ENCODE assay signal across 21 cellular contexts in the genomic region with DNA sequence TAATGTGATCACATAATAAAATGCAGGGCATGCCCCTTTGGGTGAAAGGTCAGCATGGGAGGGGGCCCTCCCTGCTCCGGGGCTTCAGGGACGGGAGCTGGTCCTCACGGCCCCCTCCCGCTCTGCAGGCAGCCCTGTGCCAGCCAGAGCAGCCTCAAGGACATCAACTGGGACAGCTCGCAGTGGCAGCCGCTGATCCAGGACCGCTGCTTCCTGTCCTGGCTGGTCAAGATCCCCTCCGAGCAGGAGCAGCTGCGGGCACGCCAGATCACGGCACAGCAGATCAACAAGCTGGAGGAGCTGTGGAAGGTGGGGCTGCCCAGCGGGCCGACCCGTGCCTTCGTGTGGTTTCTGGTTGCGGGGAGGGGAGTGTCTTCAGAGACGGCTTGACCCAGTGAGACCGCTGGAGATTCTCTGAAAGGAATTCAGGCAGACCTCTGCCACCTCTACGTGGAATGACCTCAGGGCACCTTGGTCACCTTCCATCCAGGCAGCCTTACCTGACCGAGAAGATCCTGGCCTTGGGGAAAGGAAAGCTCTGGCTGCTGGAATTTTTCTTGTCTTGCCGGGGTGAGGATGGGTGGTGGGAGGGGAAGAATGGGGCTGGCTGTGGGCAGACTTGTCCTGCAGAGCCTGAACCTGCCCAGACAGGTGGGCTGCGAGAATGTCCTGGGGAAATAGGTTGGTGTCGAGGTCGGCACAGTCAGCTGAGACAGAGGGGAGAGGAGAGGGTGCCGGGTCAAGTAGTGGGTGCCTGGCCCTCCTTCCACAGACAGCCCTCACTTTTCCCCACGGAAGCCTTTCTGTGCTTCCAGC. TPM values are rescaled to one million over a fixed set of nuclear protein-coding genes. Genes with fewer than 3 reads are reported as not detected.
DNase-seq lines count a peak whose midpoint lies in the region; ATAC-seq, FAIRE-seq and TF ChIP-seq lines count a peak whose summit lies in the region.
"Had no signal": no experiment of that assay in that cellular context is flagged by ENCODE, and none has a peak within 500 bp of the region (broad histone marks: within the 10 kb centered on the region; RNA-seq: fewer than 3 reads in every experiment).

No MANE protein-coding gene starts in this region.

- no peak overlapping the region for H3K27ac ChIP-seq in RWPE2 (ENCODE audit: poor library complexity, severe bottlenecking)
- peak overlapping the region; percentile 88 for H3K27ac ChIP-seq in caudate nucleus (ENCODE audit: low read depth, low read length)
- H3K27ac ChIP-seq in stomach = peak overlapping the region in 4 of 5 donors; percentile 71 to 81 (median 77)

- peaks cover 31% of the 10 kb centered on the region for H3K4me1 Mint-ChIP-seq in memory B cell
- H3K4me1 Mint-ChIP-seq in activated CD4-positive, alpha-beta T cell treated with anti-CD3 and anti-CD28 coated beads, Interleukin-2, amount 10 ng/mL, durations not matched to agents 24 days and 14 days = peaks cover 24% of the 10 kb centered on the region
- H3K4me1 Mint-ChIP-seq in activated CD8-positive, alpha-beta T cell treated with anti-CD3 and anti-CD28 coated beads, Interleukin-2, amount 10 ng/mL, durations not matched to agents 7 days and 5 days (ENCODE audit: low read depth) = peaks cover 39% of the 10 kb centered on the region

- no peak for FAIRE-seq in HTR-8/SVneo (lab: Jason Lieb, UNC)
- FAIRE-seq: frontal cortex, small intestine had no signal

- no peak for TF ChIP-seq POLR2A in stomach (IDR thresholded peaks at IDR 0.05)

- H3K27me3 ChIP-seq in RWPE2 (ENCODE audit: insufficient read depth, poor library complexity, severe bottlenecking) (no peaks in the 10 kb centered on the region), stomach (no peaks in the 10 kb centered on the region)

- intact Hi-C loops in stomach (cut with DNase I; ENCODE audit: low total_unique reads) = no loop called here
- intact Hi-C loops in activated CD4-positive, alpha-beta T cell treated with anti-CD3 and anti-CD28 coated beads, Interleukin-2, amount 10 ng/mL, durations not matched to agents 24 days and 14 days (cut with micrococcal nuclease) = no loop called here

- no peaks in the 10 kb centered on the region for H3K9me3 Mint-ChIP-seq in memory B cell
- H3K9me3 Mint-ChIP-seq in activated CD4-positive, alpha-beta T cell treated with anti-CD3 and anti-CD28 coated beads, Interleukin-2, amount 10 ng/mL, durations not matched to agents 24 days and 14 days = no peaks in the 10 kb centered on the region
- H3K9me3 Mint-ChIP-seq in activated CD8-positive, alpha-beta T cell treated with anti-CD3 and anti-CD28 coated beads, Interleukin-2, amount 10 ng/mL, durations not matched to agents 7 days and 5 days (ENCODE audit: insufficient read depth) = no peaks in the 10 kb centered on the region
- H3K9me3 Mint-ChIP-seq: activated T-helper 1 cell treated with anti-CD3 and anti-CD28 coated beads, Interleukin-12 subunit alpha, Interleukin-12 subunit beta, Interleukin-2, Interleukin-4 antibody, amounts not matched to agents 30 ng/mL and 10 ng/mL and 1 ng/mL, durations not matched to agents 14 hours and 24 hours and 36 hours; T-helper 1 cell treated with Interleukin-12 subunit alpha and Interleukin-12 subunit beta and Interleukin-4 antibody, amounts not matched to agents 30 μg/mL and 1 μg/mL, for 36 hours had no signal

- peak overlapping the region; percentile 84 for H3K27ac Mint-ChIP-seq in memory B cell
- H3K27ac Mint-ChIP-seq in activated CD4-positive, alpha-beta T cell treated with anti-CD3 and anti-CD28 coated beads, Interleukin-2, amount 10 ng/mL, durations not matched to agents 24 days and 14 days = no peak overlapping the region
- no peak overlapping the region for H3K27ac Mint-ChIP-seq in activated CD8-positive, alpha-beta T cell treated with anti-CD3 and anti-CD28 coated beads, Interleukin-2, amount 10 ng/mL, durations not matched to agents 7 days and 5 days
- H3K27ac Mint-ChIP-seq: activated T-helper 1 cell treated with anti-CD3 and anti-CD28 coated beads, Interleukin-12 subunit alpha, Interleukin-12 subunit beta, Interleukin-2, Interleukin-4 antibody, amounts not matched to agents 30 ng/mL and 10 ng/mL and 1 ng/mL, durations not matched to agents 14 hours and 24 hours and 36 hours; T-helper 1 cell treated with Interleukin-12 subunit alpha and Interleukin-12 subunit beta and Interleukin-4 antibody, amounts not matched to agents 30 μg/mL and 1 μg/mL, for 36 hours had no signal

- peaks cover 19% of the 10 kb centered on the region for H3K4me1 ChIP-seq in RWPE2 (ENCODE audit: insufficient read depth, poor library complexity, severe bottlenecking)
- peaks cover 33 to 52% (median 50%) of the 10 kb centered on the region in 4 donors for H3K4me1 ChIP-seq in stomach
- H3K4me1 ChIP-seq: HAP-1 had no signal

- ATAC-seq in RWPE2 (ENCODE audit: low read depth) (no peak), memory B cell (ENCODE audit: low read depth) (no peak), HG03039 (IDR thresholded peaks at IDR 0.05; ENCODE audit: unreplicated experiment) (no peak)
- no peak for ATAC-seq in activated CD8-positive, alpha-beta T cell treated with anti-CD3 and anti-CD28 coated beads, Interleukin-2, amount 10 ng/mL, durations not matched to agents 7 days and 5 days
- ATAC-seq: Panc1 had no signal

- CTCF ChIA-PET in activated CD8-positive, alpha-beta T cell treated with anti-CD3 and anti-CD28 coated beads, Interleukin-2, amount 10 ng/mL, durations not matched to agents 7 days and 5 days (lab: Charles Lee) = no interaction called here

- peaks cover 18% of the 10 kb centered on the region for H3K36me3 Mint-ChIP-seq in memory B cell
- peaks cover 62% of the 10 kb centered on the region for H3K36me3 Mint-ChIP-seq in activated CD4-positive, alpha-beta T cell treated with anti-CD3 and anti-CD28 coated beads, Interleukin-2, amount 10 ng/mL, durations not matched to agents 24 days and 14 days (ENCODE audit: low read depth)
- H3K36me3 Mint-ChIP-seq in activated CD8-positive, alpha-beta T cell treated with anti-CD3 and anti-CD28 coated beads, Interleukin-2, amount 10 ng/mL, durations not matched to agents 7 days and 5 days (ENCODE audit: low read depth) = peaks cover 67% of the 10 kb centered on the region

- no peaks in the 10 kb centered on the region for H3K27me3 Mint-ChIP-seq in memory B cell
- no peaks in the 10 kb centered on the region for H3K27me3 Mint-ChIP-seq in activated CD4-positive, alpha-beta T cell treated with anti-CD3 and anti-CD28 coated beads, Interleukin-2, amount 10 ng/mL, durations not matched to agents 24 days and 14 days
- H3K27me3 Mint-ChIP-seq in activated CD8-positive, alpha-beta T cell treated with anti-CD3 and anti-CD28 coated beads, Interleukin-2, amount 10 ng/mL, durations not matched to agents 7 days and 5 days (ENCODE audit: low read depth) = no peaks in the 10 kb centered on the region

- H3K4me3 Mint-ChIP-seq in memory B cell = no peak overlapping the region
- no peak overlapping the region for H3K4me3 Mint-ChIP-seq in activated CD4-positive, alpha-beta T cell treated with anti-CD3 and anti-CD28 coated beads, Interleukin-2, amount 10 ng/mL, durations not matched to agents 24 days and 14 days
- no peak overlapping the region for H3K4me3 Mint-ChIP-seq in activated CD8-positive, alpha-beta T cell treated with anti-CD3 and anti-CD28 coated beads, Interleukin-2, amount 10 ng/mL, durations not matched to agents 7 days and 5 days
- H3K4me3 Mint-ChIP-seq: activated T-helper 1 cell treated with anti-CD3 and anti-CD28 coated beads, Interleukin-12 subunit alpha, Interleukin-12 subunit beta, Interleukin-2, Interleukin-4 antibody, amounts not matched to agents 30 ng/mL and 10 ng/mL and 1 ng/mL, durations not matched to agents 14 hours and 24 hours and 36 hours; T-helper 1 cell treated with Interleukin-12 subunit alpha and Interleukin-12 subunit beta and Interleukin-4 antibody, amounts not matched to agents 30 μg/mL and 1 μg/mL, for 36 hours had no signal

- no peaks in the 10 kb centered on the region for H3K9me3 ChIP-seq in RWPE2 (ENCODE audit: severe bottlenecking)
- no peaks in the 10 kb centered on the region for H3K9me3 ChIP-seq in stomach
- H3K9me3 ChIP-seq: HAP-1 had no signal

- TF ChIP-seq EP300 in stomach (IDR thresholded peaks at IDR 0.05) = no peak

- H3K36me3 ChIP-seq in RWPE2 (ENCODE audit: low read depth) = peaks cover 87% of the 10 kb centered on the region
- H3K36me3 ChIP-seq in stomach = peaks cover 68 to 88% (median 78%) of the 10 kb centered on the region in 4 donors

- POLR2A ChIA-PET in activated CD8-positive, alpha-beta T cell treated with anti-CD3 and anti-CD28 coated beads, Interleukin-2, amount 10 ng/mL, durations not matched to agents 7 days and 5 days (lab: Charles Lee) = interaction anchor here (0.7 to 0.9 kb wide), 2 partner anchors 22 to 262 kb away, joined by 3 read pairs; a partner anchor contains a TSS

- no peak for TF ChIP-seq CTCF in RWPE2 (IDR thresholded peaks at IDR 0.05; ENCODE audit: poor library complexity, severe bottlenecking)
- TF ChIP-seq CTCF in stomach (IDR thresholded peaks at IDR 0.05) = no peak

- peak; percentile 56 for DNase-seq in RWPE2 (ENCODE audit: low spot score)
- DNase-seq in caudate nucleus (lab: John Stamatoyannopoulos, UW) = no peak
- DNase-seq in memory B cell (ENCODE audit: low spot score in 2 of 2) = no peak
- DNase-seq in stomach = no peak
- no peak for DNase-seq in HTR-8/SVneo (ENCODE audit: insufficient read length, low spot score)
- DNase-seq in activated CD4-positive, alpha-beta T cell treated with anti-CD3 and anti-CD28 coated beads, Interleukin-2, amount 10 ng/mL, durations not matched to agents 24 days and 14 days = no peak
- DNase-seq in activated CD8-positive, alpha-beta T cell treated with anti-CD3 and anti-CD28 coated beads, Interleukin-2, amount 10 ng/mL, durations not matched to agents 7 days and 5 days = no peak
- DNase-seq: activated CD4-positive, alpha-beta T cell treated with anti-CD3 and anti-CD28 coated beads for 48 hours; amygdala; DMS 273 treated with DMSO at 0.1 percent for 48 hours; Kasumi-1; NCI-H187; NCI-H524 treated with DMSO at 0.1 percent for 48 hours; small intestine had no signal

- H3K4me3 ChIP-seq in RWPE2 (ENCODE audit: severe bottlenecking) (no peak overlapping the region), stomach (no peak overlapping the region)
- H3K4me3 ChIP-seq: HAP-1 had no signal

- WGBS in stomach, 5 donors = 72 to 87% (median 85%) methylated on average over 24 to 26 of the region's 26 CpGs

RNA-seq across cellular contexts. Expression of a gene that starts 19.0 kb away (rescaled TPM):
- total RNA-seq in stomach = 100 to 1,000 TPM in 1 of 5 donors, 10 to 100 TPM in 4; 26.3 to 111 (median 46.6) TPM
- 10 to 100 TPM; 27.5 to 35.4 (median 32.2) TPM for polyA plus RNA-seq in stomach
- total RNA-seq in activated CD4-positive, alpha-beta T cell treated with anti-CD3 and anti-CD28 coated beads, Interleukin-2, amount 10 ng/mL, durations not matched to agents 24 days and 14 days = 97.6 and 110 TPM in 2 replicates
- total RNA-seq in activated CD8-positive, alpha-beta T cell treated with anti-CD3 and anti-CD28 coated beads, Interleukin-2, amount 10 ng/mL, durations not matched to agents 7 days and 5 days = 10 to 100 TPM; 81.8 to 84.0 TPM

RNA-seq across cellular contexts. Expression of a gene that starts 45.2 kb away (rescaled TPM):
- 1 to 10 TPM in 1 of 5 donors, under 1 TPM in 1, not detected in 3; 0.87 to 4.8 TPM for total RNA-seq in stomach
- under 1 TPM; 0.37 to 0.61 (median 0.53) TPM for polyA plus RNA-seq in stomach
- total RNA-seq in activated CD4-positive, alpha-beta T cell treated with anti-CD3 and anti-CD28 coated beads, Interleukin-2, amount 10 ng/mL, durations not matched to agents 24 days and 14 days = 0.14 and 0.23 TPM in 2 replicates
- not detected for total RNA-seq in activated CD8-positive, alpha-beta T cell treated with anti-CD3 and anti-CD28 coated beads, Interleukin-2, amount 10 ng/mL, durations not matched to agents 7 days and 5 days
- total RNA-seq: activated T-helper 1 cell treated with anti-CD3 and anti-CD28 coated beads, Interleukin-12 subunit alpha, Interleukin-12 subunit beta, Interleukin-2, Interleukin-4 antibody, amounts not matched to agents 30 ng/mL and 10 ng/mL and 1 ng/mL, durations not matched to agents 14 hours and 24 hours and 36 hours had no signal

RNA-seq across cellular contexts. Expression of a gene that starts 59.7 kb away (rescaled TPM):
- total RNA-seq in stomach = 1 to 10 TPM in 1 of 5 donors, not detected in 4; 1.4 TPM
- 1 to 10 TPM in 2 of 3 donors, under 1 TPM in 1; 0.62 to 4.1 (median 1.8) TPM for polyA plus RNA-seq in stomach
- total RNA-seq in activated CD4-positive, alpha-beta T cell treated with anti-CD3 and anti-CD28 coated beads, Interleukin-2, amount 10 ng/mL, durations not matched to agents 24 days and 14 days = not detected in 2 replicates
- total RNA-seq in activated CD8-positive, alpha-beta T cell treated with anti-CD3 and anti-CD28 coated beads, Interleukin-2, amount 10 ng/mL, durations not matched to agents 7 days and 5 days = not detected
- total RNA-seq: activated T-helper 1 cell treated with anti-CD3 and anti-CD28 coated beads, Interleukin-12 subunit alpha, Interleukin-12 subunit beta, Interleukin-2, Interleukin-4 antibody, amounts not matched to agents 30 ng/mL and 10 ng/mL and 1 ng/mL, durations not matched to agents 14 hours and 24 hours and 36 hours; frontal cortex; kidney epithelial cell had no signal
